9 cellular contexts compared by ENCODE assay signal in genomic region chr4:185293202-185293601, GRCh38.
"Had no signal": no experiment of that assay in that cellular context is flagged by ENCODE, and none has a peak within 500 bp of the region (broad histone marks: within the 10 kb centered on the region; RNA-seq: fewer than 3 reads in every experiment).

No MANE protein-coding gene starts in this region.

- DNase-seq: H9, HCEC 1CT, IMR-90, KG1 had no signal

- H3K4me2 ChIP-seq: GM23338 had no signal

- FAIRE-seq: H1, H54, HTR-8/SVneo, K562 had no signal

- H2AFZ ChIP-seq: GM23338 had no signal

- ATAC-seq: GM23338, K562 had no signal

- H3K4me3 ChIP-seq: GM23338, K562 had no signal
